In genomic region chr1:160211010-160211790, GRCh38 we compare ENCODE assay signal across 15 cellular contexts. TPM values are rescaled to one million over a fixed set of nuclear protein-coding genes. Genes with fewer than 3 reads are reported as not detected.
DNase-seq lines count a peak whose midpoint lies in the region; ATAC-seq and TF ChIP-seq lines count a peak whose summit lies in the region.
"Had no signal": no experiment of that assay in that cellular context is flagged by ENCODE, and none has a peak within 500 bp of the region (broad histone marks: within the 10 kb centered on the region; RNA-seq: fewer than 3 reads in every experiment).

No MANE protein-coding gene starts in this region.

- H3K9ac ChIP-seq in skeletal muscle tissue (ENCODE audit: low read depth in 1 of 3, low read length in 3 of 3), result peak overlapping the region in 1 of 3 donors; percentile 35

- peak overlapping the region; percentile 88 for H3K27ac ChIP-seq in WERI-Rb-1
- H3K27ac ChIP-seq in skeletal muscle tissue (ENCODE audit: low read depth, low read length), result peak overlapping the region; percentile 88
- H3K27ac ChIP-seq: A549, foreskin keratinocyte had no signal

- H3K27me3 Mint-ChIP-seq in glutamatergic neuron (ENCODE audit: unreplicated experiment), result peaks cover 10% of the 10 kb centered on the region

- no peaks in the 10 kb centered on the region for H3K27me3 ChIP-seq in WERI-Rb-1 (ENCODE audit: insufficient read depth, low read depth, severe bottlenecking)
- no peaks in the 10 kb centered on the region for H3K27me3 ChIP-seq in skeletal muscle tissue (ENCODE audit: control insufficient read depth in 3 of 3, insufficient read depth in 3 of 3, low read length in 3 of 3)
- H3K27me3 ChIP-seq: body of pancreas, foreskin keratinocyte, MG63 had no signal

- H3K4me3 Mint-ChIP-seq in glutamatergic neuron (ENCODE audit: unreplicated experiment), result no peak overlapping the region

- peaks cover 46 to 47% (median 47%) of the 10 kb centered on the region in 3 donors for H3K4me1 ChIP-seq in skeletal muscle tissue (ENCODE audit: control insufficient read depth in 3 of 3, insufficient read depth in 3 of 3, low read length in 3 of 3)
- H3K4me1 ChIP-seq: foreskin keratinocyte had no signal

- H3K27ac Mint-ChIP-seq in glutamatergic neuron (ENCODE audit: unreplicated experiment), result peak overlapping the region; percentile 53

- H3K4me1 Mint-ChIP-seq in glutamatergic neuron (ENCODE audit: low read depth, unreplicated experiment), result peaks cover 36% of the 10 kb centered on the region

- H3K4me3 ChIP-seq in WERI-Rb-1 (ENCODE audit: low read depth, low read length), result no peak overlapping the region
- no peak overlapping the region for H3K4me3 ChIP-seq in skeletal muscle tissue (ENCODE audit: low read length in 3 of 3)
- H3K4me3 ChIP-seq: A549, body of pancreas, MG63 had no signal

- H3K36me3 Mint-ChIP-seq in glutamatergic neuron (ENCODE audit: unreplicated experiment), result peaks cover 5% of the 10 kb centered on the region

- DNase-seq in NCI-H82 (lab: John Stamatoyannopoulos, UW) (peak; percentile 29), NCI-H82 treated with DMSO at 0.1 percent for 48 hours (lab: John Stamatoyannopoulos, UW; ENCODE audit: unreplicated experiment) (no peak), WERI-Rb-1 (peak; percentile 55), glutamatergic neuron (no peak), GM13976 (ENCODE audit: low spot score) (no peak), activated gamma-delta T cell treated with Interleukin-2 at 50 U/mL for 16 hours (no peak)
- DNase-seq: body of pancreas; DMS79 treated with DMSO at 0.1 percent for 48 hours; foreskin keratinocyte; MG63; NK-92 treated with Interleukin-12 subunit alpha and Interleukin-12 subunit beta, amount 100 ng/mL, for 24 hours; stimulated activated naive CD4-positive, alpha-beta T cell had no signal

- peaks cover 5% of the 10 kb centered on the region for H3K9me3 Mint-ChIP-seq in glutamatergic neuron (ENCODE audit: unreplicated experiment)

- in situ Hi-C loops in GM13976 (cut with MboI; ENCODE audit: low sequenced_read_pairs, unreplicated experiment), result no loop called here

- no peak for ATAC-seq in HG02885 (IDR thresholded peaks at IDR 0.05; ENCODE audit: poor library complexity, unreplicated experiment)
- ATAC-seq: A549, body of pancreas, foreskin keratinocyte had no signal

- H3K9me3 ChIP-seq in WERI-Rb-1 (ENCODE audit: severe bottlenecking) (no peaks in the 10 kb centered on the region), skeletal muscle tissue (ENCODE audit: control insufficient read depth in 3 of 3, low read length in 3 of 3) (no peaks in the 10 kb centered on the region)
- H3K9me3 ChIP-seq: A549, body of pancreas, MG63 had no signal

- H3K36me3 ChIP-seq in WERI-Rb-1, result peaks cover 93% of the 10 kb centered on the region
- peaks cover 39 to 56% (median 43%) of the 10 kb centered on the region in 3 donors for H3K36me3 ChIP-seq in skeletal muscle tissue (ENCODE audit: control insufficient read depth in 3 of 3, insufficient read depth in 3 of 3, low read length in 3 of 3)

- TF ChIP-seq CTCF in WERI-Rb-1 (IDR thresholded peaks at IDR 0.05; ENCODE audit: low read depth, low read length) (no peak), glutamatergic neuron (IDR thresholded peaks at IDR 0.05; ENCODE audit: partially characterized antibody, unreplicated experiment) (no peak), GM13976 (IDR thresholded peaks at IDR 0.05; ENCODE audit: borderline replicate concordance, control extremely low read depth, extremely low read depth, insufficient read depth, missing control alignments) (no peak)

RNA-seq across cellular contexts. Expression of gene PEA15, which starts 6.0 kb away (rescaled TPM):
- total RNA-seq in glutamatergic neuron (ENCODE audit: unreplicated experiment) (44.6 TPM), skeletal muscle tissue (26.1 TPM)

RNA-seq across cellular contexts. Expression of gene CASQ1, which starts 20.8 kb away (rescaled TPM):
- total RNA-seq in glutamatergic neuron (ENCODE audit: unreplicated experiment) (not detected), skeletal muscle tissue (616 TPM)
- total RNA-seq: body of pancreas, foreskin keratinocyte had no signal

RNA-seq across cellular contexts. Expression of gene DCAF8, which starts 51.1 kb away (rescaled TPM):
- total RNA-seq in glutamatergic neuron (ENCODE audit: unreplicated experiment) (146 TPM), skeletal muscle tissue (63.2 TPM)

RNA-seq across cellular contexts. Expression of gene ATP1A4, which starts 59.8 kb away (rescaled TPM):
- total RNA-seq in glutamatergic neuron (ENCODE audit: unreplicated experiment) (not detected), skeletal muscle tissue (under 0.01 TPM)
- total RNA-seq: body of pancreas, foreskin keratinocyte had no signal

Comparison
In these comparisons a context has a peak if more than half of its experiments do, and no peak if none do; other contexts are left out.
1. DNase-seq: peak in NCI-H82 (single experiment) and WERI-Rb-1 (single experiment); none in NCI-H82 treated with DMSO at 0.1 percent for 48 hours (single experiment), glutamatergic neuron (single experiment), GM13976 (single experiment) and activated gamma-delta T cell treated with Interleukin-2 at 50 U/mL for 16 hours (single experiment).
2. RNA of gene CASQ1, which starts 20.8 kb away (total RNA-seq): 616 TPM in skeletal muscle tissue (single experiment); not detected in glutamatergic neuron (single experiment); every median in the first group is over 100 times any median in the second.